Comparison of ENCODE assay signal across 21 cellular contexts in the genomic region with DNA sequence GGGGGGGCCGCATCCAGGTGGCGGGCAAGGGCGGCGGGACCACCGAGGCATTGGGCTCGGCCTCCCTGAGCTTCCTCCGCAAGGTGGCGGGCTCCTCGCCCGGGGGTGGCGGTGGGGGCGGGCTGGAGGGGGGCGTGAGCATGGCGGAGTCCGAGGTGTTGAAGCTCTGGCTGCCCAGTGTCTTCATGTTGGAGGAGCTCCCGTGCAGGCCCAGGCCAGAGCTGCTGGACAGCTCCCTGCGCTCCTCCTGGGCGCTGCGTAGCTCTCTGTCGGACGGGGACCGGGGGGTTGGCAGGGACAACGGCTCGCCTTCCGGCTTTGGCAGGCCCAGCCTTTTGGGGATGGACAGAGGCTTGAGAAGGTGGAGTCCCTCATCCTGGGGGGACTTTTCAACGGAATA.
"Had no signal": no experiment of that assay in that cellular context is flagged by ENCODE, and none has a peak within 500 bp of the region (broad histone marks: within the 10 kb centered on the region; RNA-seq: fewer than 3 reads in every experiment).

No MANE protein-coding gene starts in this region.

- H3K4me3 Mint-ChIP-seq: activated CD8-positive, alpha-beta T cell treated with anti-CD3 and anti-CD28 coated beads for 36 hours; activated naive CD8-positive, alpha-beta T cell treated with anti-CD3 and anti-CD28 coated beads, Interleukin-2, amount 10 ng/mL, durations not matched to agents 7 days and 5 days; T-helper 1 cell treated with Interleukin-12 subunit alpha and Interleukin-12 subunit beta and Interleukin-4 antibody, amounts not matched to agents 30 μg/mL and 1 μg/mL, for 36 hours had no signal

- H3K4me3 ChIP-seq: adrenal gland, SK-N-MC had no signal

- DNase-seq: activated CD4-positive, alpha-beta T cell treated with anti-CD3 and anti-CD28 coated beads for 4 hours; activated CD8-positive, alpha-beta memory T cell treated with anti-CD3 and anti-CD28 coated beads, Interleukin-2, amount 50 U/mL, for 48 hours; activated CD8-positive, alpha-beta T cell treated with anti-CD3 and anti-CD28 coated beads for 36 hours; activated naive CD4-positive, alpha-beta T cell treated with anti-CD3 and anti-CD28 coated beads, Interleukin-2, amount 50 U/mL, for 16 hours; activated naive CD8-positive, alpha-beta T cell treated with anti-CD3 and anti-CD28 coated beads, Interleukin-2, amount 10 ng/mL, durations not matched to agents 7 days and 5 days; activated T-cell treated with anti-CD3 and anti-CD28 coated beads, Interleukin-2, amount 50 U/mL, for 1 hour; adrenal gland; IMR-90; KG1; NCI-H1092; NCI-H1417; NCI-H1694 treated with DMSO at 0.1 percent for 48 hours; NCI-H2029 treated with DMSO at 0.1 percent for 48 hours; NCI-H345; NCI-H510A treated with DMSO at 0.1 percent for 48 hours; NCI-H69; NK-92 treated with Interleukin-12 subunit alpha and Interleukin-12 subunit beta, amount 100 ng/mL, for 24 hours; SW 1271 had no signal

- H3K27ac ChIP-seq: adrenal gland, SK-N-MC had no signal

- H3K9me3 ChIP-seq: adrenal gland had no signal

- H3K36me3 Mint-ChIP-seq: activated naive CD8-positive, alpha-beta T cell treated with anti-CD3 and anti-CD28 coated beads, Interleukin-2, amount 10 ng/mL, durations not matched to agents 7 days and 5 days had no signal

- H3K4me1 ChIP-seq: adrenal gland had no signal

- H3K9me3 Mint-ChIP-seq: activated CD8-positive, alpha-beta T cell treated with anti-CD3 and anti-CD28 coated beads for 36 hours; activated naive CD8-positive, alpha-beta T cell treated with anti-CD3 and anti-CD28 coated beads, Interleukin-2, amount 10 ng/mL, durations not matched to agents 7 days and 5 days; T-helper 1 cell treated with Interleukin-12 subunit alpha and Interleukin-12 subunit beta and Interleukin-4 antibody, amounts not matched to agents 30 μg/mL and 1 μg/mL, for 36 hours had no signal

- ATAC-seq: activated CD4-positive, CD25-positive, alpha-beta regulatory T cell treated with anti-CD3 and anti-CD28 coated beads, Interleukin-2, amount 50 U/mL, for 24 hours; activated CD8-positive, alpha-beta T cell treated with anti-CD3 and anti-CD28 coated beads for 36 hours had no signal

- H3K27me3 ChIP-seq: adrenal gland had no signal

- H3K27ac Mint-ChIP-seq: activated CD8-positive, alpha-beta T cell treated with anti-CD3 and anti-CD28 coated beads for 36 hours; activated naive CD8-positive, alpha-beta T cell treated with anti-CD3 and anti-CD28 coated beads, Interleukin-2, amount 10 ng/mL, durations not matched to agents 7 days and 5 days; T-helper 1 cell treated with Interleukin-12 subunit alpha and Interleukin-12 subunit beta and Interleukin-4 antibody, amounts not matched to agents 30 μg/mL and 1 μg/mL, for 36 hours had no signal

- H3K4me1 Mint-ChIP-seq: activated naive CD8-positive, alpha-beta T cell treated with anti-CD3 and anti-CD28 coated beads, Interleukin-2, amount 10 ng/mL, durations not matched to agents 7 days and 5 days had no signal
